Comparison of ENCODE assay signal across 1 cellular context in the genomic region with DNA sequence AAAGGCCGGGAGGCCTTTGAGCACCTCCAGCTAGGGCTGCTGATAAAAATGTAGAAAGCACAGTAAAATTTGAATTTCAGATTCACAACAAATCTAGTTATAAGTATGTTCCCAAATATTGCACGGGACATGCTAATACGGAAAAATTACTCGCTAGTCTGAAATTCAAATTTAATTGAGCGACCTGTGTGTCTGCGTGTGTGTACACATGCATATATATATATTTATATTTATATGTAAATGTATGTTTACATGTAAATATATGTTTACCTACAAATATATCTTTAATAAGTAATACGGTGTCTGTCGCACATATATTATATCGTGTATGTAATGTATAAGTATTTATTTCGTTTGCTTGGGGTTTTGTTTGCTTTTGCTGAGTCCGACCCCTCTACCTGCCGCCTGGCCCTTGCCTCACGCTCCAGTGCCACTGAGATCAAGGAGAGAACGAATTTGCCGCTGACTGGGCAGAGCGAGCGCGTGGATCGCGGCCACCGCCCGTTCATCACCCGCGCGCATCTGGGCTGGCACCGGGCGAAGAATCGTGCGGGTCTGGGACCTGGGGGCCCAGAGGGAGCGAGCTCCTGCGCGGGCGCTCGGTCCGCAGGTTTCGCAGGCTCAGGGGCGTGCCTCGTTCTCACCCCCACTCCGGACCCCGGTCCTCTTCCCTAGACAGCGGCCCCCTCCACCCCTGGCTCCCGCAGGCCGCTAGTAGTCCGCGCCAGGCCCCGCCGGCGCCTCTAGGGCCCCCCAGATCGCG.
A peak's percentile ranks its signal among the peaks of the same experiment; 100 is the strongest.
TF ChIP-seq lines count a peak whose summit lies in the region.

No MANE protein-coding gene starts in this region.

TF ChIP-seq in neural cell, 6 proteins besides CTCF, POLR2A, EP300 and RAD21:
- TF ChIP-seq, protein P1, sequence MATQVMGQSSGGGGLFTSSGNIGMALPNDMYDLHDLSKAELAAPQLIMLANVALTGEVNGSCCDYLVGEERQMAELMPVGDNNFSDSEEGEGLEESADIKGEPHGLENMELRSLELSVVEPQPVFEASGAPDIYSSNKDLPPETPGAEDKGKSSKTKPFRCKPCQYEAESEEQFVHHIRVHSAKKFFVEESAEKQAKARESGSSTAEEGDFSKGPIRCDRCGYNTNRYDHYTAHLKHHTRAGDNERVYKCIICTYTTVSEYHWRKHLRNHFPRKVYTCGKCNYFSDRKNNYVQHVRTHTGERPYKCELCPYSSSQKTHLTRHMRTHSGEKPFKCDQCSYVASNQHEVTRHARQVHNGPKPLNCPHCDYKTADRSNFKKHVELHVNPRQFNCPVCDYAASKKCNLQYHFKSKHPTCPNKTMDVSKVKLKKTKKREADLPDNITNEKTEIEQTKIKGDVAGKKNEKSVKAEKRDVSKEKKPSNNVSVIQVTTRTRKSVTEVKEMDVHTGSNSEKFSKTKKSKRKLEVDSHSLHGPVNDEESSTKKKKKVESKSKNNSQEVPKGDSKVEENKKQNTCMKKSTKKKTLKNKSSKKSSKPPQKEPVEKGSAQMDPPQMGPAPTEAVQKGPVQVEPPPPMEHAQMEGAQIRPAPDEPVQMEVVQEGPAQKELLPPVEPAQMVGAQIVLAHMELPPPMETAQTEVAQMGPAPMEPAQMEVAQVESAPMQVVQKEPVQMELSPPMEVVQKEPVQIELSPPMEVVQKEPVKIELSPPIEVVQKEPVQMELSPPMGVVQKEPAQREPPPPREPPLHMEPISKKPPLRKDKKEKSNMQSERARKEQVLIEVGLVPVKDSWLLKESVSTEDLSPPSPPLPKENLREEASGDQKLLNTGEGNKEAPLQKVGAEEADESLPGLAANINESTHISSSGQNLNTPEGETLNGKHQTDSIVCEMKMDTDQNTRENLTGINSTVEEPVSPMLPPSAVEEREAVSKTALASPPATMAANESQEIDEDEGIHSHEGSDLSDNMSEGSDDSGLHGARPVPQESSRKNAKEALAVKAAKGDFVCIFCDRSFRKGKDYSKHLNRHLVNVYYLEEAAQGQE (IDR thresholded peaks at IDR 0.05; ENCODE audit: borderline replicate concordance): no peak
- TF ChIP-seq SMC3 (conservative IDR thresholded peaks at IDR 0.05; ENCODE audit: poor library complexity) (no peak), TAF1 (IDR thresholded peaks at IDR 0.05; ENCODE audit: low read depth) (no peak), MXI1 (conservative IDR thresholded peaks at IDR 0.05; ENCODE audit: poor library complexity, severe bottlenecking) (no peak), EZH2 (IDR thresholded peaks at IDR 0.05; ENCODE audit: borderline replicate concordance, insufficient read depth, low read length, poor library complexity, severe bottlenecking) (no peak), POLR2AphosphoS5 (IDR thresholded peaks at IDR 0.05) (peak; percentile 99)
